In the genomic region with DNA sequence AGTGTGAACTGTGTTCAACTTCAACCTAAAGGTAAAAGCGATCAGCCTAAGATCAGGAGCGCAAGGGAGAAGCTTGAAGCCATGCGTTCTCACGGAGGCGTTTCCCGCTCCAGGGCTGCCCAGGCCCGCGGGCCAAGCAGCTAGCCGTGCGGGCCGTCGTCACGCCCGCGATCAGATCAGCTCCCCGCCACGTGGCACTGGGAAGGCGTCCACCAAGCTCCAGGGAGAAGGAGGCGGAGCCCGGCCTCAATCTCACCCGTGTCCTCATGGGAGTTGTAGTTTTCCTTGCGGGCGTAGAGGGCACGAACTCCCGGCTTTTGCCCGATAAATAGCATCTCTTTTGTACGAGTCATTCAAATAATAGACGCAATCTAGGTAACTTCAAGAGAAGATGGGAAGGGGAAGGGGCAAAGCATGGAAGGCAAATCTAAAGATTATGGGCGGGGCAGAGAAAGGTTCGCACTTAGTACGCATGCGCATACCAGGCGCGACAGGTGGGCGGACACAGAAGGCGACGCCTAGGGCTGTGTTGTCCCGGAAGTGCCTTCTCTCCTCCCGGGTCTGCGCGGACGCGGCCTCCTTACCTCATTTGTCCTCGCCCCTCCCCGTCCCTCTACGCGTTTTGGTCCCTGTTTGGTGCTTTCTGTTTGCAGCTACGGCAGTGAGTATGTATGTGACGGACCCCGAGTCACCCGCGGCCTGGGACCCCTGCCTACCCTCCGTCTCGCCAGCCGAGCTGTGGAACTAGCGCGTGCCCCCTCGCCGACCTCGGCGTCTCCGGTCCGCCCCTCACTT, we compare ENCODE assay signal across 8 cellular contexts. TPM values are rescaled to one million over a fixed set of nuclear protein-coding genes. Genes with fewer than 3 reads are reported as not detected.
DNase-seq lines count a peak whose midpoint lies in the region; ATAC-seq, FAIRE-seq and TF ChIP-seq lines count a peak whose summit lies in the region.

No MANE protein-coding gene starts in this region.

- H3K9ac ChIP-seq in H1 (replicated peaks in 1 of 4; ENCODE audit: extremely low read depth in 1 of 4, low read depth in 3 of 4, low read length in 3 of 4) = peak overlapping the region in 3 of 4 experiments; percentile 70 to 73 (median 72); a peak in 6 of 7 replicates

- TF ChIP-seq EP300 in H1 (IDR thresholded peaks at IDR 0.05; ENCODE audit: borderline replicate concordance in 1 of 2, low read depth in 2 of 2, low read length in 2 of 2) = no peak

- H4K5ac ChIP-seq in H1 (ENCODE audit: insufficient read length, low read depth, low read length) = peak overlapping the region; percentile 91

- H3K79me2 ChIP-seq in H1 (ENCODE audit: control insufficient read depth in 1 of 2, insufficient read depth in 2 of 2, low read length in 2 of 2) = peaks cover 0 to 32% of the 10 kb centered on the region in 2 experiments; a peak in 2 of 4 replicates

- no peak; a peak in 1 of 4 replicates for TF ChIP-seq CTCF in H1 (IDR thresholded peaks at IDR 0.05; ENCODE audit: control extremely low read depth in 1 of 3, insufficient read depth in 1 of 3, low read depth in 1 of 3, low read length in 3 of 3)

- peak overlapping the region; percentile 76 to 94 (median 88) for H3K4me3 ChIP-seq in H1 (ENCODE audit: extremely low read depth in 1 of 4, insufficient read depth in 2 of 4, low read depth in 3 of 4, low read length in 4 of 4)

- H2AK5ac ChIP-seq in H1 (ENCODE audit: low read depth, low read length) = no peak overlapping the region

- H3K23me2 ChIP-seq in H1 (ENCODE audit: low read depth, low read length) = peaks cover 2% of the 10 kb centered on the region; the same call in 1 of the 2 replicates

- CTCF ChIA-PET in activated CD8-positive, alpha-beta memory T cell treated with anti-CD3 and anti-CD28 coated beads, Interleukin-2, amount 10 ng/mL, durations not matched to agents 7 days and 5 days (lab: Charles Lee) = interaction anchor here (0.8 to 2.5 kb wide), 4 partner anchors 11 to 223 kb away, joined by 3 to 9 read pairs (median 5); a partner anchor contains a TSS
- CTCF ChIA-PET in H1 (lab: Charles Lee; ENCODE audit: partially characterized antibody) = no interaction called here

- H3K14ac ChIP-seq in H1 (ENCODE audit: insufficient read length) = no peak overlapping the region

- peak overlapping the region; percentile 38 to 66 for H3K4me2 ChIP-seq in H1 (ENCODE audit: insufficient read depth in 1 of 2, low read depth in 2 of 2, low read length in 2 of 2)

- POLR2A ChIA-PET in H1 (lab: Charles Lee; ENCODE audit: partially characterized antibody) = interaction anchor here (0.9 to 1.7 kb wide), 8 partner anchors 12 to 53 kb away, joined by 3 to 5 read pairs (median 4); a partner anchor contains a TSS

- H3K79me1 ChIP-seq in H1 (ENCODE audit: low read depth, low read length) = peaks cover under 1% of the 10 kb centered on the region

- peaks cover 0 to 3% (median 0%) of the 10 kb centered on the region in 4 experiments; a peak in 2 of 7 replicates for H3K4me1 ChIP-seq in H1 (replicated peaks in 1 of 4; ENCODE audit: control insufficient read depth in 3 of 4, insufficient read depth in 4 of 4, low read length in 3 of 4)

- no peak overlapping the region for H2BK20ac ChIP-seq in H1 (ENCODE audit: low read length)

- no peaks in the 10 kb centered on the region for H3K27me3 Mint-ChIP-seq in activated CD8-positive, alpha-beta memory T cell treated with anti-CD3 and anti-CD28 coated beads, Interleukin-2, amount 10 ng/mL, durations not matched to agents 7 days and 5 days
- H3K27me3 Mint-ChIP-seq in memory B cell = no peaks in the 10 kb centered on the region

- peak overlapping the region; percentile 78 for H3K18ac ChIP-seq in H1 (ENCODE audit: extremely low read depth, low read length)

- peaks cover 2 to 10% (median 9%) of the 10 kb centered on the region in 4 experiments; a peak in 6 of 7 replicates for H3K27me3 ChIP-seq in H1 (replicated peaks in 1 of 4; ENCODE audit: control insufficient read depth in 3 of 4, extremely low read depth in 1 of 4, insufficient read depth in 3 of 4, low read length in 3 of 4)

- H2BK5ac ChIP-seq in H1 (ENCODE audit: low read depth, low read length) = peak overlapping the region; percentile 93

- peak in 1 of 2 experiments; percentile 77; a peak in 2 of 3 replicates for TF ChIP-seq POLR2A in H1 (IDR thresholded peaks at IDR 0.05; ENCODE audit: control extremely low read depth in 1 of 2, low read depth in 2 of 2, low read length in 2 of 2)

- ATAC-seq in GM21367 (IDR thresholded peaks at IDR 0.05; ENCODE audit: unreplicated experiment) = peak; percentile 80
- ATAC-seq in activated CD8-positive, alpha-beta memory T cell treated with anti-CD3 and anti-CD28 coated beads, Interleukin-2, amount 10 ng/mL, durations not matched to agents 7 days and 5 days = peak; percentile 98
- peak; percentile 93 for ATAC-seq in memory B cell (ENCODE audit: low read depth)

- no peak overlapping the region for H2BK120ac ChIP-seq in H1 (replicated peaks; ENCODE audit: low read depth, low read length)

- peaks cover 4% of the 10 kb centered on the region for H3K36me3 Mint-ChIP-seq in activated CD8-positive, alpha-beta memory T cell treated with anti-CD3 and anti-CD28 coated beads, Interleukin-2, amount 10 ng/mL, durations not matched to agents 7 days and 5 days
- H3K36me3 Mint-ChIP-seq in memory B cell = peaks cover 4% of the 10 kb centered on the region

- peak overlapping the region; percentile 56 for H3K56ac ChIP-seq in H1 (replicated peaks; ENCODE audit: insufficient read length, low read depth, low read length)

- 3% methylated on average over 62 of the region's 63 CpGs; no CpG with 5 or more reads in 1 of the 2 experiments for WGBS in H1 (ENCODE audit: extremely low coverage in 1 of 2, insufficient coverage in 1 of 2, insufficient read length in 1 of 2, insufficient replicate concordance in 2 of 2, low coverage in 1 of 2, low lambda C conversion rate in 2 of 2, missing lambda C conversion rate in 1 of 2), 2 experiments

- H3K9me3 ChIP-seq in H1 (ENCODE audit: insufficient read depth in 2 of 2, low read depth in 1 of 2, low read length in 1 of 2) = peaks cover 0 to 3% of the 10 kb centered on the region in 2 experiments; a peak in 1 of 4 replicates

- H4K8ac ChIP-seq in H1 (ENCODE audit: extremely low read depth, insufficient read depth, low read length) = peak overlapping the region; percentile 94

- H3K9me3 Mint-ChIP-seq in activated CD8-positive, alpha-beta memory T cell treated with anti-CD3 and anti-CD28 coated beads, Interleukin-2, amount 10 ng/mL, durations not matched to agents 7 days and 5 days (ENCODE audit: low read depth) = peaks cover 1% of the 10 kb centered on the region
- H3K9me3 Mint-ChIP-seq in memory B cell = no peaks in the 10 kb centered on the region

- 0 out of 4 replicates have a peak, but pooled peaks of 1 of the 2 experiments have one; percentile 1 for TF ChIP-seq RAD21 in H1 (IDR thresholded peaks at IDR 0.05 in 1 of 2, conservative IDR thresholded peaks at IDR 0.05 in 1 of 2; ENCODE audit: low read depth in 2 of 2, low read length in 2 of 2)

- peak overlapping the region; percentile 83 for H2AFZ ChIP-seq in H1 (ENCODE audit: low read length)

- FAIRE-seq in HTR-8/SVneo (lab: Jason Lieb, UNC) (peak; percentile 90), H1 (lab: Jason Lieb, UNC) (peak; percentile 93)

- H2BK15ac ChIP-seq in H1 (ENCODE audit: low read length) = peak overlapping the region; percentile 96

- peak overlapping the region; percentile 69 for H3K27ac ChIP-seq in H1 (ENCODE audit: low read depth, low read length)

- H2BK12ac ChIP-seq in H1 (ENCODE audit: low read depth, low read length) = 0 out of 2 replicates have a peak overlapping the region, but pooled peaks have one; percentile 4

- DNase-seq in COLO829 (ENCODE audit: low spot score) (peak; percentile 94), HTR-8/SVneo (ENCODE audit: insufficient read length, low spot score) (peak; percentile 91), NOMO-1 treated with DMSO at 0.1 percent for 48 hours (lab: John Stamatoyannopoulos, UW; ENCODE audit: unreplicated experiment) (peak; percentile 79), H1 (ENCODE audit: low read depth in 1 of 2, low spot score in 2 of 2) (peak; percentile 84 to 90), memory B cell (ENCODE audit: low spot score in 2 of 2) (peak; percentile 80 to 88)
- DNase-seq in activated CD8-positive, alpha-beta memory T cell treated with anti-CD3 and anti-CD28 coated beads, Interleukin-2, amount 10 ng/mL, durations not matched to agents 7 days and 5 days = peak; percentile 97
- DNase-seq in stimulated activated CD8-positive, alpha-beta memory T cell treated with anti-CD3 and anti-CD28 coated beads, Interleukin-12 subunit alpha, Interleukin-12 subunit beta, amount 100 ng/mL, for 1 hour (ENCODE audit: low read depth) = peak; percentile 83

- no peaks in the 10 kb centered on the region for H3K36me3 ChIP-seq in H1 (ENCODE audit: control insufficient read depth in 2 of 4, insufficient read depth in 4 of 4, low read length in 3 of 4)

- no peak overlapping the region for H3K23ac ChIP-seq in H1 (ENCODE audit: insufficient read length)

- H4K20me1 ChIP-seq in H1 (replicated peaks in 1 of 2; ENCODE audit: control insufficient read depth in 1 of 2, insufficient read depth in 2 of 2, low read length in 2 of 2) = peaks cover 0 to 3% of the 10 kb centered on the region in 2 experiments

- H4K91ac ChIP-seq in H1 (replicated peaks; ENCODE audit: insufficient read length, low read length) = peak overlapping the region; percentile 51

- peaks cover 39% of the 10 kb centered on the region for H3K4me1 Mint-ChIP-seq in activated CD8-positive, alpha-beta memory T cell treated with anti-CD3 and anti-CD28 coated beads, Interleukin-2, amount 10 ng/mL, durations not matched to agents 7 days and 5 days
- peaks cover 39% of the 10 kb centered on the region for H3K4me1 Mint-ChIP-seq in memory B cell

- peak overlapping the region; percentile 91 for H3K27ac Mint-ChIP-seq in activated CD8-positive, alpha-beta memory T cell treated with anti-CD3 and anti-CD28 coated beads, Interleukin-2, amount 10 ng/mL, durations not matched to agents 7 days and 5 days
- H3K27ac Mint-ChIP-seq in memory B cell = peak overlapping the region; percentile 99

- no peak overlapping the region for H3K4ac ChIP-seq in H1 (replicated peaks; ENCODE audit: insufficient read length, low read depth, low read length)

- H3K4me3 Mint-ChIP-seq in activated CD8-positive, alpha-beta memory T cell treated with anti-CD3 and anti-CD28 coated beads, Interleukin-2, amount 10 ng/mL, durations not matched to agents 7 days and 5 days = peak overlapping the region; percentile 92
- peak overlapping the region; percentile 99 for H3K4me3 Mint-ChIP-seq in memory B cell

RNA-seq across cellular contexts. Expression of a gene that starts 40.8 kb away (rescaled TPM):
- 10 to 100 TPM; 20.1 to 20.6 TPM for total RNA-seq in activated CD8-positive, alpha-beta memory T cell treated with anti-CD3 and anti-CD28 coated beads, Interleukin-2, amount 10 ng/mL, durations not matched to agents 7 days and 5 days
- total RNA-seq in H1 (2021; fragmentation: NEBNext Ultra II Directional; extraction: Animal tissue kit (Norgen Biotek cat#: 25700)) = 27.5 and 28.5 TPM in 2 replicates
- polyA plus RNA-seq in H1 (2011; rRNA removed) = 9.4 and 12.2 TPM in 2 replicates
- 10.7 TPM for polyA plus RNA-seq in H1 (2011; cell fraction: cytosol; rRNA removed)
- polyA plus RNA-seq in H1 (2011; cell fraction: nucleus; rRNA removed) = 37.4 TPM
- polyA plus RNA-seq in H1 (2012, experiment 1 of 2) = 13.8 to 21.5 TPM (median 15.5 TPM) in 4 replicates
- 0.94 TPM for polyA plus RNA-seq in H1 (2012, experiment 2 of 2)
- 52.4 TPM for polyA plus RNA-seq in H1 (2013, experiment 1 of 2)
- 48.4 TPM for polyA plus RNA-seq in H1 (2013, experiment 2 of 2)
- 66.1 and 71.8 TPM in 2 replicates for polyA minus RNA-seq in H1 (2011; rRNA and poly(A)+ RNA removed)
- 22.2 TPM for polyA minus RNA-seq in H1 (2011; cell fraction: cytosol; rRNA and poly(A)+ RNA removed)
- 84.4 TPM for polyA minus RNA-seq in H1 (2011; cell fraction: nucleus; rRNA and poly(A)+ RNA removed)

RNA-seq across cellular contexts. Expression of a gene that starts 45.5 kb away (rescaled TPM):
- total RNA-seq in activated CD8-positive, alpha-beta memory T cell treated with anti-CD3 and anti-CD28 coated beads, Interleukin-2, amount 10 ng/mL, durations not matched to agents 7 days and 5 days = under 1 TPM; 0.14 to 0.20 TPM
- total RNA-seq in H1 (2021; fragmentation: NEBNext Ultra II Directional; extraction: Animal tissue kit (Norgen Biotek cat#: 25700)) = 0.13 and 0.43 TPM in 2 replicates
- 0.29 and 0.44 TPM in 2 replicates for polyA plus RNA-seq in H1 (2011; rRNA removed)
- polyA plus RNA-seq in H1 (2011; cell fraction: cytosol; rRNA removed) = 0.09 TPM
- 0.14 TPM for polyA plus RNA-seq in H1 (2011; cell fraction: nucleus; rRNA removed)
- 0.14 to 0.19 TPM (median 0.18 TPM) in 4 replicates for polyA plus RNA-seq in H1 (2012, experiment 1 of 2)
- polyA plus RNA-seq in H1 (2012, experiment 2 of 2) = 0.07 TPM
- 0.14 TPM for polyA plus RNA-seq in H1 (2013, experiment 1 of 2)
- 0.18 TPM for polyA plus RNA-seq in H1 (2013, experiment 2 of 2)
- polyA minus RNA-seq in H1 (2011; rRNA and poly(A)+ RNA removed) = 0.09 and 0.27 TPM in 2 replicates
- not detected for polyA minus RNA-seq in H1 (2011; cell fraction: cytosol; rRNA and poly(A)+ RNA removed)
- polyA minus RNA-seq in H1 (2011; cell fraction: nucleus; rRNA and poly(A)+ RNA removed) = 0.90 TPM

Comparison
In these comparisons a context has a peak if more than half of its experiments do, and no peak if none do; other contexts are left out.
1. Peak in every context shown above with its lines: DNase-seq, ATAC-seq, H3K4me3 ChIP-seq and H3K27ac ChIP-seq.